Comparison of ENCODE assay signal across 11 cellular contexts in the genomic region with DNA sequence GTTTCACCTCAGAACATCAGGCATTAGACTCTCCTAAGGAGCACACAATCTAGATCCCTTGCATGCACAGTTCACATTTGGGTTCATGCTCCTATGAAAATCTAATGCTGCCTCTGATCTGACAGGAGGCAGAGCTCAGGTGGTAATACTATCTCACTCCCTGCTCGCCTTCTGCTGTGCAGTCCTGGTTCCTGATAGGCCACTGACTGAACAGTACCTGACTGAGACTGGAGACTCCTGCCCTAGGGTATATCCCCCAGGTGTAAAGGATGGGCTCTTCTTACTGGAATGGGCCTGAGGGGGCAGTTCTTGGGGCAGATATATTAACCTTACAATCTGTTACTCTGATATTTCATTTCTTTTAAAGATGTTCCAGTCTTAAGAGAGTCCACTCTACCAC. TPM values are rescaled to one million over a fixed set of nuclear protein-coding genes. Genes with fewer than 3 reads are reported as not detected.
"Had no signal": no experiment of that assay in that cellular context is flagged by ENCODE, and none has a peak within 500 bp of the region (broad histone marks: within the 10 kb centered on the region; RNA-seq: fewer than 3 reads in every experiment).

No MANE protein-coding gene starts in this region.

- H3K27ac Mint-ChIP-seq: HFFc6 had no signal

- FAIRE-seq: HTR-8/SVneo, K562 had no signal

- H3K4me3 ChIP-seq: HAP-1, K562 had no signal

- DNase-seq: GOT3, H7, HFFc6, IMR-90, KG1 had no signal

- ATAC-seq: HCT116, K562 had no signal

- H3K4me3 Mint-ChIP-seq: HFFc6 had no signal

- H3K9me3 ChIP-seq: HAP-1 had no signal

- H3K9me3 Mint-ChIP-seq: HFFc6 had no signal

RNA-seq across cellular contexts. Expression of a gene that starts 49.3 kb away (rescaled TPM):
- total RNA-seq: H4, HFFc6, HT-29, IMR-90 had no signal
